In the genomic region with DNA sequence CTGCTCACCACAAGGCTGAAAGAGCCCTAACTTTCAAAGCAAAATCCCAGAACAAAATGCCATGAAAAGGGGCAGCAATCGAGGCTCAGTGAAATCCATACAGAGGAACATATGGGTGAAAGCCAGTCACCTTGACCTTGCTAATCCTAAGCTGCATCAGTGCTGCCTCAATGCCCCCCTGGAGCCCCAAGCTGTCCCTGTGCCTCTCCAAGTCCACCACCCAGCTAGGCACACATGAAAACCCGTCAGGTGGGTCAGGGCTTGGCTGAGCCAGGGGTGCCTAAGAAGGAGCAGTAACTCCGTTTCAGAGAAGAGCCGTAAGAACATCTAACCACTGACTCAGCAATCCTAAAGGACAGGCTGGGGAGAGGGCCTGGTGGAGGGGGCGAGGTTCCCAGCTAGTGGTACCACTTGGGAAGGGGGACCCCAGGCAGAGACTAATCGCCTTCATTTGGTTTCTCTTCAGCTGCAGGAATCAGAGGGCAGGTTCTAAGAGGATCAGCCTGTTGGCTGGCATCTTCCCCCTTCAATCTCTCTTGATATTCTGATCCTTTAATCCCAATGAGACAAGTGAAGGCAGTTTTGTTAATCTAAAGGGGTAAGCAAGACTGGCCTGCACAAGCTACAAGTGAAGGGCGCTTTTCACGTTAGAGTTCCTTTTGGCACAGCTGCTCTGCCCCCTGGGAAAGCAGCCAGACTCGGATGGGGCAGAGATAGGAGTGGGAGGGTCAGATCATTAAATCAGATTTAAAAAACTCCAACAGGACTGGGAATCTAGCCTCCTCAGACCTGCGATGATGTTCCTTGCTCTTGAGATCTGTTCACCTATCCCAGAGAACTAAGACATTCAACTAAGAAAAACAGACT, we compare ENCODE assay signal across 1 cellular context.
TF ChIP-seq lines count a peak whose summit lies in the region.

No MANE protein-coding gene starts in this region.

TF ChIP-seq in K562, 482 proteins besides CTCF, POLR2A, EP300 and RAD21:
- TF ChIP-seq TAF7 (tag; IDR thresholded peaks at IDR 0.05) (no peak), TBL1XR1 (IDR thresholded peaks at IDR 0.05; ENCODE audit: low read length in 2 of 2) (no peak), LARP7 (IDR thresholded peaks at IDR 0.05) (no peak), SAFB2 (IDR thresholded peaks at IDR 0.05; ENCODE audit: borderline replicate concordance, low read depth, low read length, severe bottlenecking) (no peak), C11orf30 (IDR thresholded peaks at IDR 0.05; ENCODE audit: low read depth) (peak; percentile 85), ZBTB7A (IDR thresholded peaks at IDR 0.05; ENCODE audit: borderline replicate concordance, control insufficient read depth, low read depth, low read length) (no peak), ZNF23 (CRISPR knock-in tag; IDR thresholded peaks at IDR 0.05) (no peak), MAFG (tag; conservative IDR thresholded peaks at IDR 0.05) (peak; percentile 53), ZNF354B (CRISPR knock-in tag; IDR thresholded peaks at IDR 0.05) (no peak), NR3C1 (CRISPR knock-in tag; IDR thresholded peaks at IDR 0.05) (no peak), SNIP1 (IDR thresholded peaks at IDR 0.05; ENCODE audit: low read depth) (no peak), ZNF316 (IDR thresholded peaks at IDR 0.05) (peak; percentile 87)
- TF ChIP-seq, protein P1, sequence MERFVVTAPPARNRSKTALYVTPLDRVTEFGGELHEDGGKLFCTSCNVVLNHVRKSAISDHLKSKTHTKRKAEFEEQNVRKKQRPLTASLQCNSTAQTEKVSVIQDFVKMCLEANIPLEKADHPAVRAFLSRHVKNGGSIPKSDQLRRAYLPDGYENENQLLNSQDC (CRISPR knock-in tag; IDR thresholded peaks at IDR 0.05), result no peak
- TF ChIP-seq, protein P2, sequence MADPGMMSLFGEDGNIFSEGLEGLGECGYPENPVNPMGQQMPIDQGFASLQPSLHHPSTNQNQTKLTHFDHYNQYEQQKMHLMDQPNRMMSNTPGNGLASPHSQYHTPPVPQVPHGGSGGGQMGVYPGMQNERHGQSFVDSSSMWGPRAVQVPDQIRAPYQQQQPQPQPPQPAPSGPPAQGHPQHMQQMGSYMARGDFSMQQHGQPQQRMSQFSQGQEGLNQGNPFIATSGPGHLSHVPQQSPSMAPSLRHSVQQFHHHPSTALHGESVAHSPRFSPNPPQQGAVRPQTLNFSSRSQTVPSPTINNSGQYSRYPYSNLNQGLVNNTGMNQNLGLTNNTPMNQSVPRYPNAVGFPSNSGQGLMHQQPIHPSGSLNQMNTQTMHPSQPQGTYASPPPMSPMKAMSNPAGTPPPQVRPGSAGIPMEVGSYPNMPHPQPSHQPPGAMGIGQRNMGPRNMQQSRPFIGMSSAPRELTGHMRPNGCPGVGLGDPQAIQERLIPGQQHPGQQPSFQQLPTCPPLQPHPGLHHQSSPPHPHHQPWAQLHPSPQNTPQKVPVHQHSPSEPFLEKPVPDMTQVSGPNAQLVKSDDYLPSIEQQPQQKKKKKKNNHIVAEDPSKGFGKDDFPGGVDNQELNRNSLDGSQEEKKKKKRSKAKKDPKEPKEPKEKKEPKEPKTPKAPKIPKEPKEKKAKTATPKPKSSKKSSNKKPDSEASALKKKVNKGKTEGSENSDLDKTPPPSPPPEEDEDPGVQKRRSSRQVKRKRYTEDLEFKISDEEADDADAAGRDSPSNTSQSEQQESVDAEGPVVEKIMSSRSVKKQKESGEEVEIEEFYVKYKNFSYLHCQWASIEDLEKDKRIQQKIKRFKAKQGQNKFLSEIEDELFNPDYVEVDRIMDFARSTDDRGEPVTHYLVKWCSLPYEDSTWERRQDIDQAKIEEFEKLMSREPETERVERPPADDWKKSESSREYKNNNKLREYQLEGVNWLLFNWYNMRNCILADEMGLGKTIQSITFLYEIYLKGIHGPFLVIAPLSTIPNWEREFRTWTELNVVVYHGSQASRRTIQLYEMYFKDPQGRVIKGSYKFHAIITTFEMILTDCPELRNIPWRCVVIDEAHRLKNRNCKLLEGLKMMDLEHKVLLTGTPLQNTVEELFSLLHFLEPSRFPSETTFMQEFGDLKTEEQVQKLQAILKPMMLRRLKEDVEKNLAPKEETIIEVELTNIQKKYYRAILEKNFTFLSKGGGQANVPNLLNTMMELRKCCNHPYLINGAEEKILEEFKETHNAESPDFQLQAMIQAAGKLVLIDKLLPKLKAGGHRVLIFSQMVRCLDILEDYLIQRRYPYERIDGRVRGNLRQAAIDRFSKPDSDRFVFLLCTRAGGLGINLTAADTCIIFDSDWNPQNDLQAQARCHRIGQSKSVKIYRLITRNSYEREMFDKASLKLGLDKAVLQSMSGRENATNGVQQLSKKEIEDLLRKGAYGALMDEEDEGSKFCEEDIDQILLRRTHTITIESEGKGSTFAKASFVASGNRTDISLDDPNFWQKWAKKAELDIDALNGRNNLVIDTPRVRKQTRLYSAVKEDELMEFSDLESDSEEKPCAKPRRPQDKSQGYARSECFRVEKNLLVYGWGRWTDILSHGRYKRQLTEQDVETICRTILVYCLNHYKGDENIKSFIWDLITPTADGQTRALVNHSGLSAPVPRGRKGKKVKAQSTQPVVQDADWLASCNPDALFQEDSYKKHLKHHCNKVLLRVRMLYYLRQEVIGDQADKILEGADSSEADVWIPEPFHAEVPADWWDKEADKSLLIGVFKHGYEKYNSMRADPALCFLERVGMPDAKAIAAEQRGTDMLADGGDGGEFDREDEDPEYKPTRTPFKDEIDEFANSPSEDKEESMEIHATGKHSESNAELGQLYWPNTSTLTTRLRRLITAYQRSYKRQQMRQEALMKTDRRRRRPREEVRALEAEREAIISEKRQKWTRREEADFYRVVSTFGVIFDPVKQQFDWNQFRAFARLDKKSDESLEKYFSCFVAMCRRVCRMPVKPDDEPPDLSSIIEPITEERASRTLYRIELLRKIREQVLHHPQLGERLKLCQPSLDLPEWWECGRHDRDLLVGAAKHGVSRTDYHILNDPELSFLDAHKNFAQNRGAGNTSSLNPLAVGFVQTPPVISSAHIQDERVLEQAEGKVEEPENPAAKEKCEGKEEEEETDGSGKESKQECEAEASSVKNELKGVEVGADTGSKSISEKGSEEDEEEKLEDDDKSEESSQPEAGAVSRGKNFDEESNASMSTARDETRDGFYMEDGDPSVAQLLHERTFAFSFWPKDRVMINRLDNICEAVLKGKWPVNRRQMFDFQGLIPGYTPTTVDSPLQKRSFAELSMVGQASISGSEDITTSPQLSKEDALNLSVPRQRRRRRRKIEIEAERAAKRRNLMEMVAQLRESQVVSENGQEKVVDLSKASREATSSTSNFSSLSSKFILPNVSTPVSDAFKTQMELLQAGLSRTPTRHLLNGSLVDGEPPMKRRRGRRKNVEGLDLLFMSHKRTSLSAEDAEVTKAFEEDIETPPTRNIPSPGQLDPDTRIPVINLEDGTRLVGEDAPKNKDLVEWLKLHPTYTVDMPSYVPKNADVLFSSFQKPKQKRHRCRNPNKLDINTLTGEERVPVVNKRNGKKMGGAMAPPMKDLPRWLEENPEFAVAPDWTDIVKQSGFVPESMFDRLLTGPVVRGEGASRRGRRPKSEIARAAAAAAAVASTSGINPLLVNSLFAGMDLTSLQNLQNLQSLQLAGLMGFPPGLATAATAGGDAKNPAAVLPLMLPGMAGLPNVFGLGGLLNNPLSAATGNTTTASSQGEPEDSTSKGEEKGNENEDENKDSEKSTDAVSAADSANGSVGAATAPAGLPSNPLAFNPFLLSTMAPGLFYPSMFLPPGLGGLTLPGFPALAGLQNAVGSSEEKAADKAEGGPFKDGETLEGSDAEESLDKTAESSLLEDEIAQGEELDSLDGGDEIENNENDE (IDR thresholded peaks at IDR 0.05; ENCODE audit: low read depth, low read length), result no peak
